ENCODE assay signal across 20 cellular contexts in genomic region chr7:17312641-17313040, GRCh38. TPM values are rescaled to one million over a fixed set of nuclear protein-coding genes. Genes with fewer than 3 reads are reported as not detected.
A peak's percentile ranks its signal among the peaks of the same experiment; 100 is the strongest.
DNase-seq lines count a peak whose midpoint lies in the region; ATAC-seq, FAIRE-seq and TF ChIP-seq lines count a peak whose summit lies in the region.
"Had no signal": no experiment of that assay in that cellular context is flagged by ENCODE, and none has a peak within 500 bp of the region (broad histone marks: within the 10 kb centered on the region; RNA-seq: fewer than 3 reads in every experiment).

No MANE protein-coding gene starts in this region.

- TF ChIP-seq POLR2A in H54 (IDR thresholded peaks at IDR 0.05; ENCODE audit: low read depth, low read length), result no peak

- H3K36me3 Mint-ChIP-seq in T-helper 17 cell (ENCODE audit: low read depth), result peaks cover 11% of the 10 kb centered on the region

- H3K4me3 Mint-ChIP-seq in T-helper 17 cell, result no peak overlapping the region
- H3K4me3 Mint-ChIP-seq: B cell; CD4-positive, alpha-beta memory T cell; HFFc6 had no signal

- peaks cover 14% of the 10 kb centered on the region for H3K4me1 Mint-ChIP-seq in T-helper 17 cell

- H3K9me3 ChIP-seq in T-helper 17 cell (ENCODE audit: control insufficient read depth, low read length, poor library complexity, severe bottlenecking), result no peaks in the 10 kb centered on the region
- no peaks in the 10 kb centered on the region for H3K9me3 ChIP-seq in iPS-18a (ENCODE audit: control insufficient read depth, low read depth, low read length)
- no peaks in the 10 kb centered on the region for H3K9me3 ChIP-seq in subcutaneous abdominal adipose tissue (ENCODE audit: control insufficient read depth in 5 of 5, low read length in 5 of 5)
- H3K9me3 ChIP-seq: MG63 had no signal

- peak overlapping the region; percentile 4 for H3K27ac Mint-ChIP-seq in T-helper 17 cell
- H3K27ac Mint-ChIP-seq: B cell, HFFc6 had no signal

- H3K36me3 ChIP-seq in iPS-18a (ENCODE audit: control insufficient read depth, low read depth, low read length) (no peaks in the 10 kb centered on the region), subcutaneous abdominal adipose tissue (ENCODE audit: control insufficient read depth in 5 of 5, insufficient read depth in 5 of 5, low read length in 5 of 5) (peaks cover 7 to 19% (median 13%) of the 10 kb centered on the region in 5 donors)

- H3K9ac ChIP-seq in iPS-18a (ENCODE audit: low read length) (peak overlapping the region; percentile 55), subcutaneous abdominal adipose tissue (ENCODE audit: low read length in 5 of 5) (no peak overlapping the region)
- H3K9ac ChIP-seq: GM23248 had no signal

- ATAC-seq in T-helper 17 cell, result no peak
- ATAC-seq: Panc1, Right ventricle myocardium inferior had no signal

- DNase-seq in H54 (ENCODE audit: insufficient read length, low spot score), result no peak
- DNase-seq in T-helper 17 cell, result no peak
- no peak for DNase-seq in NK-92 (lab: John Stamatoyannopoulos, UW; ENCODE audit: unreplicated experiment)
- no peak for DNase-seq in activated CD4-positive, alpha-beta T cell treated with anti-CD3 and anti-CD28 coated beads for 48 hours
- DNase-seq in mucosa of gallbladder (ENCODE audit: low spot score), result no peak
- DNase-seq: ACHN; CD4-positive, alpha-beta memory T cell; HFFc6; MG63; NCI-H1105; NCI-H187; NCI-H2171; NCI-H774 had no signal

- H3K27me3 ChIP-seq in iPS-18a (ENCODE audit: control insufficient read depth, insufficient read depth, low read length), result no peaks in the 10 kb centered on the region
- H3K27me3 ChIP-seq in subcutaneous abdominal adipose tissue (ENCODE audit: control insufficient read depth in 5 of 5, insufficient read depth in 4 of 5, low read length in 5 of 5), result no peaks in the 10 kb centered on the region
- H3K27me3 ChIP-seq: MG63 had no signal

- H3K4me1 ChIP-seq in iPS-18a (ENCODE audit: control insufficient read depth, low read depth, low read length) (peaks cover 49% of the 10 kb centered on the region), subcutaneous abdominal adipose tissue (ENCODE audit: control insufficient read depth in 5 of 5, insufficient read depth in 5 of 5, low read length in 5 of 5) (peaks cover 0 to 28% (median 8%) of the 10 kb centered on the region in 5 donors)

- H3K27ac ChIP-seq in iPS-18a (ENCODE audit: low read length), result no peak overlapping the region
- peak overlapping the region; percentile 11 for H3K27ac ChIP-seq in subcutaneous abdominal adipose tissue (ENCODE audit: low read depth, low read length)
- H3K27ac ChIP-seq: GM23248 had no signal

- H3K27me3 Mint-ChIP-seq in T-helper 17 cell, result no peaks in the 10 kb centered on the region
- H3K27me3 Mint-ChIP-seq: B cell; CD4-positive, alpha-beta memory T cell had no signal

- peak overlapping the region; percentile 51 for H3K4me3 ChIP-seq in iPS-18a (ENCODE audit: low read length)
- H3K4me3 ChIP-seq in subcutaneous abdominal adipose tissue (ENCODE audit: low read depth in 1 of 5, low read length in 5 of 5), result no peak overlapping the region
- H3K4me3 ChIP-seq: GM23248, MG63 had no signal

- peak; percentile 36 for FAIRE-seq in H54 (lab: Jason Lieb, UNC)
- FAIRE-seq: D721Med had no signal

RNA-seq across cellular contexts. Expression of gene AHR, which starts 14.2 kb away (rescaled TPM):
- 100 to 1,000 TPM; 139 to 208 TPM for total RNA-seq in T-helper 17 cell
- 76.6 TPM for total RNA-seq in mucosa of gallbladder
